Comparison of ENCODE assay signal across 1 cellular context in the genomic region with DNA sequence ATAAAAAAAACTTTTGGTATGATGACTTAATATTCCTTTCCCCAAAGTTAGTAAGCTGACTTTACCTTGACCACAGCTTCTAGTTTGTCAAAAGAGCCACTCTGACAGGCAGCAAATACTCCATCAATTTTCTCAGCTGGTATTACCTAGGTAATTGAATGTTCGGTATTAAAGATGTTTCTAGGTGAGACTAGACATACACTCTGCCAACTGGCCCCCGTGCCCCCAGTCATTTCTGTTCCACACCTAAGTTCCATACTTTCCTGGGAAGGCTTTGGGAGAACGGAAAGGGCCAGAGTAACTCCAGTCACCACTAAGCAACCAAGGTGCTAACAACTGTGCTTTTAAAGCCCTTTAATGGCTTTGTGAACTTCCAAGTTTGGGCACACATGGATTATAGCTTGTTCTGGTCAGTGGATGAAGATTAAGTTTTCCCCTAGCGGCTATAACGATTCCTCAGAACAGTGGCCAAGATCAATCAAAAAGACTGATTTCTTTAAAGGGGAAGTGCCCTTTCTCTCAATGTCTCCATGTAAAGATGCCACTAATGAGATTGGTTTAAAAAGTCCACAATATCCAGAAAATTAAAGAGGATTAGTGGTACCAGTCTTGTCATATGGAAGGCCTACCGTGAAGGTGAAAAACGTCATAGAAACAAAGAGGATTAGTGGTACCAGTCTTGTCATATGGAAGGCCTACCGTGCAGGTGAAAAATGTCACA.
TF ChIP-seq lines count a peak whose summit lies in the region.

No MANE protein-coding gene starts in this region.

TF ChIP-seq in IMR-90, 13 proteins besides CTCF, POLR2A, EP300 and RAD21 (continued from another document):
- TF ChIP-seq RCOR1 (IDR thresholded peaks at IDR 0.05; ENCODE audit: insufficient replicate concordance, low read length) (no peak), MAFK (IDR thresholded peaks at IDR 0.05; ENCODE audit: low read depth, low read length) (no peak), CEBPB (IDR thresholded peaks at IDR 0.05; ENCODE audit: low read depth, low read length) (no peak)
